Comparison of ENCODE assay signal across 8 cellular contexts in the genomic region with DNA sequence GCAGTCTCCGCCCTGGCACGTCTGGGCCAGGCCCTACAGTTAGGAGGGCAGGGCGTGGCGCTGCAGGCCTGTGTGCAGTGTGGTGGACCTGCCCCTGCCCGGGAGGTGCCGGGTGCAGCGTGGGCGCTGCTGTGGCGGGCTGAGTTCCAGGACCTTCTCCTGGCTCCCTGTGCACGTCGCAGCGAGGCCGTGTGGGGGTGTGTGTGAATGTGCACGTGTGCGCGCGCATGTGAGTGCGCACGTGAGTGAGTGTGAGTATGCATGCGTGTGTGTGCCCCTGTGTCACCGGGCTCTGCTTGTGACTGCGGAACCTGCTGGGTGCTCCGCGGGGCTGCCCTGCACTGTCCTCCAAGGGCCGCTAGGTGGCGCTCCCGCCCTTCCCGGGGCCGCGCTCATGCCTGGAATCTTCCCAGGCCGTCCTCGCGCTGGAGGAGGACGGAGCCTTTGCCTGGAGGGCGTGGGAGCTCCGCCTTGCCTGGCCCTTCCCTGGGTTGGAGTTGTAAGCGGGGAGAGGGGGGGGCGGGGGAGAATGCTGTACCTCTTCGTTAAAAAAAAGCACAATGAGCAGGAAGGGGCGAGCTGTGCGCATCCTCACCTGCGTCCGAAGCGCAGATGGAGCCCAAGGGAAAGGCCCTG.
DNase-seq lines count a peak whose midpoint lies in the region; ATAC-seq and TF ChIP-seq lines count a peak whose summit lies in the region.

No MANE protein-coding gene starts in this region.

- no peaks in the 10 kb centered on the region for H3K9me3 Mint-ChIP-seq in effector memory CD8-positive, alpha-beta T cell

- DNase-seq in AG09319 (ENCODE audit: extremely low read depth, low read depth) (peak; percentile 57), GM20000 (ENCODE audit: low spot score) (peak; percentile 90), NCI-H510A treated with DMSO at 0.1 percent for 48 hours (lab: John Stamatoyannopoulos, UW) (peak; percentile 83), mesenteric fat pad (ENCODE audit: low spot score) (peak; percentile 93)
- peak; percentile 15 to 39 for DNase-seq in activated CD8-positive, alpha-beta memory T cell treated with anti-CD3 and anti-CD28 coated beads for 1 hour (ENCODE audit: extremely low read depth in 1 of 2, low read depth in 1 of 2)
- peak; percentile 50 to 59 (median 57) for DNase-seq in effector memory CD8-positive, alpha-beta T cell
- peak; percentile 39 to 45 for DNase-seq in stimulated activated CD8-positive, alpha-beta memory T cell treated with anti-CD3 and anti-CD28 coated beads, Interleukin-15, amount 100 ng/mL, for 48 hours (ENCODE audit: low read depth in 2 of 2)

- peaks cover 9% of the 10 kb centered on the region for H3K36me3 Mint-ChIP-seq in effector memory CD8-positive, alpha-beta T cell (ENCODE audit: insufficient read depth)

- TF ChIP-seq CTCF in AG09319 (IDR thresholded peaks at IDR 0.05; ENCODE audit: low read depth, low read length): peak; percentile 99
- peak; percentile 92 for TF ChIP-seq CTCF in GM20000 (IDR thresholded peaks at IDR 0.05; ENCODE audit: extremely low read depth, missing control alignments)

- H3K27ac Mint-ChIP-seq in effector memory CD8-positive, alpha-beta T cell: no peak overlapping the region

- peaks cover 0 to 6% of the 10 kb centered on the region in 2 donors for H3K4me1 Mint-ChIP-seq in effector memory CD8-positive, alpha-beta T cell (ENCODE audit: low read depth in 2 of 2)

- H3K27me3 Mint-ChIP-seq in effector memory CD8-positive, alpha-beta T cell: no peaks in the 10 kb centered on the region

- ATAC-seq in effector memory CD8-positive, alpha-beta T cell (replicated peaks): peak; percentile 76
- no peak for ATAC-seq in GM21723 (IDR thresholded peaks at IDR 0.05; ENCODE audit: unreplicated experiment)

- H3K4me3 Mint-ChIP-seq in effector memory CD8-positive, alpha-beta T cell: no peak overlapping the region

Comparison
In these comparisons a context has a peak if more than half of its experiments do, and no peak if none do; other contexts are left out.
1. DNase-seq: peak in every context shown above with its lines; median percentile 93 in mesenteric fat pad; 90 in GM20000; 83 in NCI-H510A treated with DMSO at 0.1 percent for 48 hours; 57 in AG09319; 57 in effector memory CD8-positive, alpha-beta T cell; 42 in stimulated activated CD8-positive, alpha-beta memory T cell treated with anti-CD3 and anti-CD28 coated beads, Interleukin-15, amount 100 ng/mL, for 48 hours; 27 in activated CD8-positive, alpha-beta memory T cell treated with anti-CD3 and anti-CD28 coated beads for 1 hour.